Comparison of ENCODE assay signal across 18 cellular contexts in the genomic region with DNA sequence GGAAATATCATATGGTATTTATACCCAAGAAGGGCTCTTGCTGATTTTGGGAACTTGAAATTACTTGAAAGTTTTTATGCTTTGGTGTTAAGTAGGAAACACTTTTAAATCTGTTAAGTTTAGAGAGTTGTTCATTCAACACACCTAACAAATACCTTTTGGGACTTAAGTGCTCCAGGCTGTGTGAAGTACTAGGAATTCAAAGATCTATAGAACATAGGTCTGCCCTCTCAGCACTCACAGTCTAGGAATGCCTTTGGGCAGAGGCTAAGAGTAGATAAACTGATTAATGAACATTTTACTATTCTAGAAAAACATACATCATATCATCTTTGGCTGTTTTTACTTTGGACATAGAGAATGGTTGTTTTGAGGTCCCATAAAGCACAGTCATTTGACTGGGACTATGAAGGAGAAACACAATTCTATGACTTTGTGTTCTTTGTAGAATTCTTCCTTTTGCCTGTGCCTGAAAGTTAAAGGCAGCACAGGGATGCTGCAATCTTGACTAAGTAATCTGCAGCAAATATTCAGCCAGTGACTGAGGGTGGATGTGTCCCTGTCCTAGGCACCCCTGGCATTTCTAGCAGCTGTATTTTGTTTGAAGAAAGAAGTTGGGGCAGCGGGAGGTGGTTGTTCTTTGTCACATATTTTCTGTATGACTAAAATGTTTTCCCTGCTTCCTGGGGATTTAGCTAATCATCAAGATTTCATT. TPM values are rescaled to one million over a fixed set of nuclear protein-coding genes. Genes with fewer than 3 reads are reported as not detected.
DNase-seq lines count a peak whose midpoint lies in the region; ATAC-seq and TF ChIP-seq lines count a peak whose summit lies in the region.
"Had no signal": no experiment of that assay in that cellular context is flagged by ENCODE, and none has a peak within 500 bp of the region (broad histone marks: within the 10 kb centered on the region; RNA-seq: fewer than 3 reads in every experiment).

No MANE protein-coding gene starts in this region.

- peaks cover 98% of the 10 kb centered on the region for H3K79me2 ChIP-seq in OCI-LY7 (ENCODE audit: insufficient read depth, low read depth, low read length)

- H3K4me2 ChIP-seq in OCI-LY7 (ENCODE audit: low read length) = peak overlapping the region; percentile 97

- ATAC-seq in GM21360 (IDR thresholded peaks at IDR 0.05; ENCODE audit: unreplicated experiment) = peak; percentile 7
- peak; percentile 15 for ATAC-seq in left colon
- no peak for ATAC-seq in HG02981 (IDR thresholded peaks at IDR 0.05; ENCODE audit: unreplicated experiment)
- ATAC-seq: HCT116, T-cell had no signal

- no peaks in the 10 kb centered on the region for H3K27me3 ChIP-seq in stomach smooth muscle (ENCODE audit: control insufficient read depth in 1 of 2, insufficient read depth in 2 of 2, low read length in 2 of 2)
- H3K27me3 ChIP-seq: SJCRH30 had no signal

- H3K4me3 ChIP-seq in OCI-LY7 (ENCODE audit: low read depth, low read length, poor library complexity, severe bottlenecking) = peak overlapping the region; percentile 52
- H3K4me3 ChIP-seq in stomach smooth muscle (ENCODE audit: low read length in 2 of 2) = peak overlapping the region in 1 of 2 donors; percentile 9
- H3K4me3 ChIP-seq: SJCRH30 had no signal

- peaks cover 79% of the 10 kb centered on the region for H3K36me3 ChIP-seq in OCI-LY7 (ENCODE audit: insufficient read depth, low read length)
- no peaks in the 10 kb centered on the region for H3K36me3 ChIP-seq in stomach smooth muscle (ENCODE audit: control insufficient read depth in 2 of 2, insufficient read depth in 2 of 2, low read length in 2 of 2)
- H3K36me3 ChIP-seq: SJCRH30 had no signal

- intact Hi-C loops in OCI-LY7 (cut with micrococcal nuclease; ENCODE audit: unreplicated experiment) (loop anchor here (1.0 kb wide), 1 partner anchor 48 kb away; no protein-coding TSS in a partner anchor), left colon (cut with DNase I, micrococcal nuclease) (no loop called here)

- peak overlapping the region; percentile 92 for H3K27ac ChIP-seq in OCI-LY7 (ENCODE audit: low read depth, low read length, poor library complexity, severe bottlenecking)
- peak overlapping the region; percentile 4 for H3K27ac ChIP-seq in stomach smooth muscle (ENCODE audit: low read length)
- H3K27ac ChIP-seq: RWPE1, SJCRH30 had no signal

- no peak overlapping the region for H3K9ac ChIP-seq in stomach smooth muscle (ENCODE audit: low read length in 2 of 2)

- POLR2A ChIA-PET in OCI-LY7 (lab: Charles Lee) = interaction anchor here (0.5 to 16.6 kb wide), 22 partner anchors 8 to 676 kb away, joined by 3 to 358 read pairs (median 6); partner anchors contain the start of gene BMP3

- TF ChIP-seq CTCF in OCI-LY7 (conservative IDR thresholded peaks at IDR 0.05; ENCODE audit: low read length) = no peak

- no peaks in the 10 kb centered on the region for H4K20me1 ChIP-seq in OCI-LY7 (ENCODE audit: insufficient read depth, low read length)

- CTCF ChIA-PET in OCI-LY7 (lab: Charles Lee; ENCODE audit: unreplicated experiment) = interaction anchor here (0.6 to 1.9 kb wide), 6 partner anchors 8 to 353 kb away, joined by 3 to 6 read pairs (median 5); partner anchors contain the start of gene BMP3

- peaks cover 78% of the 10 kb centered on the region for H3K4me1 ChIP-seq in OCI-LY7 (ENCODE audit: insufficient read depth, low read length, poor library complexity, severe bottlenecking)
- H3K4me1 ChIP-seq in stomach smooth muscle (ENCODE audit: control insufficient read depth, insufficient read depth, low read length) = peaks cover 5% of the 10 kb centered on the region
- H3K4me1 ChIP-seq: SJCRH30 had no signal

- H3K9me3 ChIP-seq in OCI-LY7 (ENCODE audit: low read length) = peaks cover 28% of the 10 kb centered on the region; the same call in 1 of the 2 replicates
- no peaks in the 10 kb centered on the region for H3K9me3 ChIP-seq in stomach smooth muscle (ENCODE audit: control insufficient read depth in 2 of 2, low read length in 2 of 2)
- H3K9me3 ChIP-seq: SJCRH30 had no signal

- no peak overlapping the region for H2AFZ ChIP-seq in OCI-LY7 (ENCODE audit: low read length)

- H3K9me2 ChIP-seq in OCI-LY7 (ENCODE audit: insufficient read depth, low read length) = no peaks in the 10 kb centered on the region

- DNase-seq in OCI-LY7 (ENCODE audit: low spot score) (no peak), left colon (no peak), SKM-1 treated with dmso at 0.1 percent for 144 hours (lab: John Stamatoyannopoulos, UW; ENCODE audit: unreplicated experiment) (no peak), NCI-H2196 treated with DMSO at 0.1 percent for 48 hours (lab: John Stamatoyannopoulos, UW; ENCODE audit: unreplicated experiment) (no peak), HUDEP-2 (lab: John Stamatoyannopoulos, UW; ENCODE audit: unreplicated experiment in 76 of 76) (no peak)
- DNase-seq: COR-L47, KG1, NCI-H1092, NCI-H2227 treated with DMSO at 0.1 percent for 48 hours, NCI-H524 treated with DMSO at 0.1 percent for 48 hours, SJCRH30, T-cell had no signal

- TSS peak; percentile 94 for BruUV-seq in OCI-LY7 (replicated peaks; lab: Mats Ljungman, UMichigan)

RNA-seq across cellular contexts. Expression of gene BMP3, which starts 8.3 kb away (rescaled TPM):
- 40.6 and 45.8 TPM in 2 replicates for total RNA-seq in OCI-LY7 (2014; rRNA removed; shearing (Covaris generic))
- 55.0 and 55.9 TPM in 2 replicates for total RNA-seq in OCI-LY7 (2022)
- 10 to 100 TPM; 27.0 to 48.7 TPM for total RNA-seq in left colon
- total RNA-seq: M059J had no signal
